Comparison of ENCODE assay signal across 31 cellular contexts in genomic region chr20:32337937-32338661, GRCh38. TPM values are rescaled to one million over a fixed set of nuclear protein-coding genes. Genes with fewer than 3 reads are reported as not detected.
DNase-seq lines count a peak whose midpoint lies in the region; ATAC-seq, FAIRE-seq and TF ChIP-seq lines count a peak whose summit lies in the region.
"Had no signal": no experiment of that assay in that cellular context is flagged by ENCODE, and none has a peak within 500 bp of the region (broad histone marks: within the 10 kb centered on the region; RNA-seq: fewer than 3 reads in every experiment).

No MANE protein-coding gene starts in this region.

- peak overlapping the region; percentile 17 for H3K27ac Mint-ChIP-seq in activated naive CD4-positive, alpha-beta T cell treated with anti-CD3 and anti-CD28 coated beads, Interleukin-2, amount 50 U/mL, for 24 hours
- H3K27ac Mint-ChIP-seq in activated naive CD4-positive, alpha-beta T cell treated with anti-CD3 and anti-CD28 coated beads for 36 hours = no peak overlapping the region
- H3K27ac Mint-ChIP-seq: activated T-cell treated with anti-CD3 and anti-CD28 coated beads, Interleukin-2, amount 50 U/mL, for 72 hours; B cell had no signal

- H3K27ac ChIP-seq in GM12878 (ENCODE audit: control insufficient read depth, insufficient read depth) = no peak overlapping the region
- no peak overlapping the region for H3K27ac ChIP-seq in osteoblast (ENCODE audit: low read depth, low read length)
- H3K27ac ChIP-seq: A549, ovary, suprapubic skin, vagina had no signal

- no peak for DNase-seq in activated naive CD4-positive, alpha-beta T cell treated with anti-CD3 and anti-CD28 coated beads for 36 hours
- DNase-seq in GM12878 (ENCODE audit: low read depth, low spot score) (no peak), osteoblast (ENCODE audit: insufficient read length, low spot score, missing footprints) (peak; percentile 9), NCI-H1694 (lab: John Stamatoyannopoulos, UW) (no peak), NCI-H1092 treated with DMSO at 0.1 percent for 48 hours (lab: John Stamatoyannopoulos, UW) (no peak), SKM-1 (lab: John Stamatoyannopoulos, UW; ENCODE audit: unreplicated experiment) (no peak)
- DNase-seq: activated CD4-positive, alpha-beta T cell treated with anti-CD3 and anti-CD28 coated beads, Interleukin-2, amount 50 U/mL, for 1 hour; activated naive CD4-positive, alpha-beta T cell; activated T-cell treated with anti-CD3 and anti-CD28 coated beads, Interleukin-2, amount 50 U/mL, for 72 hours; MG63; midbrain; naive thymus-derived CD8-positive, alpha-beta T cell; NCI-H1694 treated with DMSO at 0.1 percent for 48 hours; NCI-H2171 treated with DMSO at 0.1 percent for 48 hours; NCI-H510A treated with DMSO at 0.1 percent for 48 hours; ovary; PC-3; retina; Right ventricle myocardium superior; stimulated activated CD4-positive, alpha-beta T cell treated with anti-CD3 and anti-CD28 coated beads, Interleukin-2, amount 100 ng/mL, for 24 hours; T1000 had no signal

- H3K4me3 Mint-ChIP-seq in activated naive CD4-positive, alpha-beta T cell treated with anti-CD3 and anti-CD28 coated beads, Interleukin-2, amount 50 U/mL, for 24 hours = no peak overlapping the region
- no peak overlapping the region for H3K4me3 Mint-ChIP-seq in activated naive CD4-positive, alpha-beta T cell treated with anti-CD3 and anti-CD28 coated beads for 36 hours
- H3K4me3 Mint-ChIP-seq: activated T-cell treated with anti-CD3 and anti-CD28 coated beads, Interleukin-2, amount 50 U/mL, for 72 hours; B cell; naive thymus-derived CD8-positive, alpha-beta T cell had no signal

- TF ChIP-seq CTCF in GM12878 (IDR thresholded peaks at IDR 0.05 in 2 of 3, conservative IDR thresholded peaks at IDR 0.05 in 1 of 3; ENCODE audit: control insufficient read depth in 2 of 3, extremely low read depth in 1 of 3, insufficient read depth in 1 of 3, low read depth in 3 of 3, low read length in 3 of 3) (no peak), osteoblast (IDR thresholded peaks at IDR 0.05; ENCODE audit: extremely low read depth, low read depth, low read length) (no peak)

- H3K79me2 ChIP-seq in GM12878 (ENCODE audit: control insufficient read depth, insufficient read depth, low read length) (no peaks in the 10 kb centered on the region), osteoblast (ENCODE audit: insufficient read depth, low read length) (no peaks in the 10 kb centered on the region)

- SMC1A ChIA-PET in GM12878 (lab: Charles Lee; ENCODE audit: uncharacterized antibody, unreplicated experiment) = interaction anchor here (0.8 to 3.8 kb wide), 11 partner anchors 16 to 102 kb away, joined by 3 to 23 read pairs (median 4); partner anchors contain the start of genes ASXL1 and KIF3B

- intact Hi-C loops in activated naive CD4-positive, alpha-beta T cell treated with anti-CD3 and anti-CD28 coated beads for 36 hours (cut with micrococcal nuclease) = loop anchor here (1.0 to 10.0 kb wide), 2 partner anchors 17 to 317 kb away; no protein-coding TSS in a partner anchor
- intact Hi-C loops in GM12878 (cut with micrococcal nuclease; ENCODE audit: unreplicated experiment) = loop anchor here (1.0 kb wide), 1 partner anchor 17 kb away; no protein-coding TSS in a partner anchor

- FAIRE-seq in GM12878 (lab: Jason Lieb, UNC) = no peak
- FAIRE-seq: A549, bronchial epithelial cell, G401.6, K562 had no signal

- no peak overlapping the region for H2AFZ ChIP-seq in GM12878 (ENCODE audit: control insufficient read depth, low read depth, low read length)
- no peak overlapping the region for H2AFZ ChIP-seq in osteoblast (ENCODE audit: low read length)

- WGBS in GM12878 (ENCODE audit: insufficient coverage, insufficient replicate concordance, low lambda C conversion rate, missing lambda C conversion rate) = 93% methylated on average over 11 of the region's 11 CpGs

- POLR2A ChIA-PET in GM12878 (lab: Charles Lee) = interaction anchor here (0.6 to 1.4 kb wide), 3 partner anchors 24 to 117 kb away, joined by 3 to 4 read pairs (median 4); no protein-coding TSS in a partner anchor

- no TSS peak for BruUV-seq in GM12878 (replicated peaks; lab: Mats Ljungman, UMichigan)

- no peak for TF ChIP-seq EP300 in GM12878 (IDR thresholded peaks at IDR 0.05; ENCODE audit: borderline replicate concordance in 1 of 2, control insufficient read depth in 1 of 2, low read depth in 2 of 2, low read length in 2 of 2)

- H3K4me3 ChIP-seq in GM12878 (no peak overlapping the region), osteoblast (ENCODE audit: insufficient read depth, low read length) (no peak overlapping the region)
- H3K4me3 ChIP-seq: A549, K562, MG63, ovary, suprapubic skin, vagina had no signal

- no peak for TF ChIP-seq RAD21 in GM12878 (IDR thresholded peaks at IDR 0.05; ENCODE audit: insufficient read depth, low read depth, low read length)

- H3K9me3 ChIP-seq in GM12878 (replicated peaks; ENCODE audit: control insufficient read depth, insufficient read depth, low read length) (no peaks in the 10 kb centered on the region), osteoblast (ENCODE audit: low read depth, low read length) (no peaks in the 10 kb centered on the region)
- H3K9me3 ChIP-seq: A549, MG63, ovary, suprapubic skin, vagina had no signal

- peaks cover 21% of the 10 kb centered on the region for H3K4me1 Mint-ChIP-seq in activated naive CD4-positive, alpha-beta T cell treated with anti-CD3 and anti-CD28 coated beads, Interleukin-2, amount 50 U/mL, for 24 hours
- H3K4me1 Mint-ChIP-seq in activated naive CD4-positive, alpha-beta T cell treated with anti-CD3 and anti-CD28 coated beads for 36 hours (ENCODE audit: low read depth) = peaks cover 21% of the 10 kb centered on the region

- no peak for TF ChIP-seq POLR2A in GM12878 (IDR thresholded peaks at IDR 0.05; ENCODE audit: low read depth, low read length)

- RAD21 ChIA-PET in GM12878 (lab: Charles Lee; ENCODE audit: unreplicated experiment) = interaction anchor here (1.6 kb wide), 1 partner anchor 17 kb away, joined by 3 read pairs; no protein-coding TSS in a partner anchor

- H3K27me3 ChIP-seq in GM12878 (replicated peaks in 1 of 2; ENCODE audit: control insufficient read depth in 2 of 2, insufficient read depth in 2 of 2, low read length in 1 of 2) (no peaks in the 10 kb centered on the region), osteoblast (ENCODE audit: insufficient read depth, low read length) (no peaks in the 10 kb centered on the region)
- H3K27me3 ChIP-seq: MG63, ovary, suprapubic skin, vagina had no signal

- H4K20me1 ChIP-seq in GM12878 (ENCODE audit: control insufficient read depth, insufficient read depth) (no peaks in the 10 kb centered on the region), osteoblast (ENCODE audit: insufficient read depth, low read length) (no peaks in the 10 kb centered on the region)

- peaks cover 8% of the 10 kb centered on the region for H3K36me3 Mint-ChIP-seq in activated naive CD4-positive, alpha-beta T cell treated with anti-CD3 and anti-CD28 coated beads, Interleukin-2, amount 50 U/mL, for 24 hours
- H3K36me3 Mint-ChIP-seq in activated naive CD4-positive, alpha-beta T cell treated with anti-CD3 and anti-CD28 coated beads for 36 hours (ENCODE audit: low read depth) = peaks cover 25% of the 10 kb centered on the region

- H3K27me3 Mint-ChIP-seq in activated naive CD4-positive, alpha-beta T cell treated with anti-CD3 and anti-CD28 coated beads, Interleukin-2, amount 50 U/mL, for 24 hours = no peaks in the 10 kb centered on the region
- H3K27me3 Mint-ChIP-seq in activated naive CD4-positive, alpha-beta T cell treated with anti-CD3 and anti-CD28 coated beads for 36 hours (ENCODE audit: low read depth) = no peaks in the 10 kb centered on the region
- H3K27me3 Mint-ChIP-seq: B cell; naive thymus-derived CD8-positive, alpha-beta T cell had no signal

- no peak for ATAC-seq in GM12878
- no peak for ATAC-seq in activated CD4-positive, CD25-positive, alpha-beta regulatory T cell treated with anti-CD3 and anti-CD28 coated beads, Interleukin-2, amount 50 U/mL, for 24 hours
- ATAC-seq: A549; activated T-cell treated with anti-CD3 and anti-CD28 coated beads, Interleukin-2, amount 50 U/mL, for 72 hours; K562; left lobe of liver; naive thymus-derived CD8-positive, alpha-beta T cell; PC-3 had no signal

- CTCF ChIA-PET in activated naive CD4-positive, alpha-beta T cell treated with anti-CD3 and anti-CD28 coated beads for 36 hours (lab: Charles Lee) = interaction anchor here (0.6 kb wide), 1 partner anchor 15 kb away, joined by 3 read pairs; no protein-coding TSS in a partner anchor
- CTCF ChIA-PET in GM12878 (lab: Yijun Ruan, JAX) = interaction anchor here (0.6 to 1.6 kb wide), 10 partner anchors 8 to 622 kb away, joined by 3 to 5 read pairs (median 4); no protein-coding TSS in a partner anchor

- H3K4me2 ChIP-seq in GM12878 (ENCODE audit: control insufficient read depth, insufficient read depth) (no peak overlapping the region), osteoblast (ENCODE audit: insufficient read depth, low read length) (no peak overlapping the region)
- H3K4me2 ChIP-seq: A549 had no signal

- H3K9ac ChIP-seq in GM12878 (ENCODE audit: control insufficient read depth, insufficient read depth, low read length) = no peak overlapping the region

- peaks cover 17% of the 10 kb centered on the region for H3K4me1 ChIP-seq in GM12878 (ENCODE audit: control insufficient read depth, insufficient read depth, low read length)
- peaks cover 17% of the 10 kb centered on the region for H3K4me1 ChIP-seq in osteoblast (ENCODE audit: insufficient read depth, low read length)
- H3K4me1 ChIP-seq: vagina had no signal

- H3K36me3 ChIP-seq in GM12878 (ENCODE audit: control insufficient read depth in 2 of 2, insufficient read depth in 2 of 2, low read length in 1 of 2) (peaks cover 0 to 10% of the 10 kb centered on the region in 2 experiments; a peak in 2 of 4 replicates), osteoblast (ENCODE audit: insufficient read depth, low read length) (peaks cover 8% of the 10 kb centered on the region)
- H3K36me3 ChIP-seq: ovary, vagina had no signal

- in situ Hi-C loops in GM12878 (cut with MboI) = no loop called here

- no peaks in the 10 kb centered on the region for H3K9me3 Mint-ChIP-seq in activated naive CD4-positive, alpha-beta T cell treated with anti-CD3 and anti-CD28 coated beads, Interleukin-2, amount 50 U/mL, for 24 hours
- H3K9me3 Mint-ChIP-seq in activated naive CD4-positive, alpha-beta T cell treated with anti-CD3 and anti-CD28 coated beads for 36 hours = no peaks in the 10 kb centered on the region
- H3K9me3 Mint-ChIP-seq: naive thymus-derived CD8-positive, alpha-beta T cell had no signal

RNA-seq across cellular contexts. Expression of gene ASXL1, which starts 20.0 kb away (rescaled TPM):
- 100 to 1,000 TPM; 155 to 162 TPM for total RNA-seq in activated naive CD4-positive, alpha-beta T cell treated with anti-CD3 and anti-CD28 coated beads for 36 hours
- total RNA-seq in GM12878 (2013; cell fraction: nucleolus; rRNA removed) = 265 and 317 TPM in 2 replicates
- total RNA-seq in GM12878 (2014; rRNA removed) (43.5 and 47.9 TPM in 2 replicates), GM12878 (2014; rRNA removed; fragmentation: Illumina TruSeq; extraction: Trizol) (41.2 and 44.3 TPM in 2 replicates), GM12878 (2021) (86.0 and 87.6 TPM in 2 replicates), osteoblast (64.2 and 68.8 TPM in 2 replicates)
- polyA plus RNA-seq in GM12878 (2011; ENCODE audit: low read depth) = 59.0 TPM
- polyA plus RNA-seq in GM12878 (2011; rRNA removed) (43.8 and 53.0 TPM in 2 replicates), GM12878 (2014; fragmentation: Illumina TruSeq; extraction: Trizol) (51.8 and 64.0 TPM in 2 replicates), GM12878 (2014; fragmentation: Nextera tagmentation; extraction: Ambion mirVana) (10 to 100 TPM; 11.0 to 14.8 TPM), GM12878 (2014; rRNA removed) (60.5 and 62.4 TPM in 2 replicates), GM12878 (2016; fragmentation: Nextera tagmentation; extraction: Ambion mirVana) (10 to 100 TPM; 60.7 to 68.0 TPM)
- 45.7 and 51.0 TPM in 2 replicates for polyA plus RNA-seq in GM12878 (2011; cell fraction: cytosol; rRNA removed)
- 190 and 214 TPM in 2 replicates for polyA plus RNA-seq in GM12878 (2011; cell fraction: nucleus; rRNA removed)
- polyA plus RNA-seq in GM12878 (2012) = 46.8 and 57.2 TPM in 2 replicates
- 71.8 and 76.1 TPM in 2 replicates for polyA minus RNA-seq in GM12878 (2011; rRNA and poly(A)+ RNA removed)
- polyA minus RNA-seq in GM12878 (2011; cell fraction: cytosol; rRNA and poly(A)+ RNA removed) = 17.2 and 23.4 TPM in 2 replicates
- polyA minus RNA-seq in GM12878 (2011; cell fraction: nucleus; rRNA and poly(A)+ RNA removed) = 55.7 and 92.0 TPM in 2 replicates
